In genomic region chr5:18527017-18527416, GRCh38 we compare ENCODE assay signal across 1 cellular context.
TF ChIP-seq lines count a peak whose summit lies in the region.

No MANE protein-coding gene starts in this region.

TF ChIP-seq in GM23338, 12 proteins besides CTCF, POLR2A, EP300 and RAD21 (continued from another document):
- TF ChIP-seq JUNB (IDR thresholded peaks at IDR 0.05; ENCODE audit: unreplicated experiment) = no peak
- no peak for TF ChIP-seq CREB1 (CRISPR knock-in tag; IDR thresholded peaks at IDR 0.05; ENCODE audit: low read depth)
- no peak for TF ChIP-seq REST (IDR thresholded peaks at IDR 0.05; ENCODE audit: unreplicated experiment)
- no peak for TF ChIP-seq POLR2AphosphoS5 (IDR thresholded peaks at IDR 0.05; ENCODE audit: low read depth)
- TF ChIP-seq ZNF331 (CRISPR knock-in tag; IDR thresholded peaks at IDR 0.05; ENCODE audit: low read depth) = no peak
- no peak for TF ChIP-seq EZH2 (IDR thresholded peaks at IDR 0.05; ENCODE audit: low read depth, unreplicated experiment)
- TF ChIP-seq EZH2phosphoT487 (IDR thresholded peaks at IDR 0.05; ENCODE audit: unreplicated experiment) = no peak
